ENCODE assay signal across 1 cellular context in the genomic region with DNA sequence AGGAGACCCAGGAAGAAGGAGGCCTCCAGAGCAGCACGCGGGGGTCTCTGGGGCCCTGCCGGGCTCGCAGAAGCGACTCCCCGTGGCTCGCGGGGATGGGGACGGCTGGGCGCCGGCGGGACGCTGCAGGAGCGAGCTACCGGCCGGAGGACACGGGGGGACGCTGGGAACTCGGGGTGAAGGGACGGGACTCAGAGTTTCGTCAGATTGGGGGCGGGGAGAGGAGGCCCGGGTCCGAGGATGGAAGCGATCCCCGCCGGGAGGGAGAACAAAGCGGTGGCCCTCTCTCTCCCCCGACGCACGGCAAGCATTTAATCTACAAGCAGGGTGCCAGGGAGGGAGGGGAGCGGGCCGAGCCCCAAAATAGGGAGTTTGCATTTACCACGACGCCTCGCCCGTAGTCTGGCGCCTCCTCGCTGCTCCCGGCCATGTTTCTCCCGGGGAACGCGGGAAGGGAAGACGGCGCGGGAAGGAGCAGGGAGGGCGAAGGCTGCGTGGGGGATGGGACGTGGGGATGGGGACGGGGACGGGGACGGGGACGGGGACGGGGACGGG.
TF ChIP-seq lines count a peak whose summit lies in the region.

A gene with protein sequence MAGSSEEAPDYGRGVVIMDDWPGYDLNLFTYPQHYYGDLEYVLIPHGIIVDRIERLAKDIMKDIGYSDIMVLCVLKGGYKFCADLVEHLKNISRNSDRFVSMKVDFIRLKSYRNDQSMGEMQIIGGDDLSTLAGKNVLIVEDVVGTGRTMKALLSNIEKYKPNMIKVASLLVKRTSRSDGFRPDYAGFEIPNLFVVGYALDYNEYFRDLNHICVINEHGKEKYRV (minus strand): TSS at position 461 of the 555 bp plus-strand sequence. CDS start 31 bp downstream, at position 430.

TF ChIP-seq in GM12878, 131 proteins besides CTCF, POLR2A, EP300 and RAD21 (continued from another document):
- 0 out of 2 replicates have a peak, but pooled peaks have one; percentile 43 for TF ChIP-seq SIN3A (IDR thresholded peaks at IDR 0.05; ENCODE audit: low read depth, low read length)
- 0 out of 4 replicates have a peak, but pooled peaks of 1 of the 2 experiments have one; percentile 3 for TF ChIP-seq SRF (IDR thresholded peaks at IDR 0.05; ENCODE audit: low read depth in 2 of 2, low read length in 2 of 2)
